ENCODE assay signal across 22 cellular contexts in genomic region chr3:190034446-190034845, GRCh38.
"Had no signal": no experiment of that assay in that cellular context is flagged by ENCODE, and none has a peak within 500 bp of the region (broad histone marks: within the 10 kb centered on the region; RNA-seq: fewer than 3 reads in every experiment).

No MANE protein-coding gene starts in this region.

- H3K4me3 ChIP-seq: SJSA1, SK-N-MC had no signal

- H3K9me3 ChIP-seq: SJSA1 had no signal

- FAIRE-seq: HTR-8/SVneo had no signal

- H3K27me3 ChIP-seq: SJSA1 had no signal

- H3K36me3 ChIP-seq: SJSA1 had no signal

- DNase-seq: KBM-7, MV-4-11, NCI-H1048, NCI-H1105, NCI-H1417, NCI-H1436 treated with DMSO at 0.1 percent for 48 hours, NCI-H1694, NCI-H187 treated with DMSO at 0.1 percent for 48 hours, NCI-H2029 treated with DMSO at 0.1 percent for 48 hours, NCI-H2171 treated with DMSO at 0.1 percent for 48 hours, NCI-H345, NCI-H446 treated with DMSO at 0.1 percent for 48 hours, NCI-H510A treated with DMSO at 0.1 percent for 48 hours, NCI-H526, NCI-H748 treated with DMSO at 0.1 percent for 48 hours, Right ventricle myocardium superior, RPMI8226, SIG-M5 had no signal

- H3K27ac ChIP-seq: HL-60, SJSA1, SK-N-MC had no signal
